In the genomic region with DNA sequence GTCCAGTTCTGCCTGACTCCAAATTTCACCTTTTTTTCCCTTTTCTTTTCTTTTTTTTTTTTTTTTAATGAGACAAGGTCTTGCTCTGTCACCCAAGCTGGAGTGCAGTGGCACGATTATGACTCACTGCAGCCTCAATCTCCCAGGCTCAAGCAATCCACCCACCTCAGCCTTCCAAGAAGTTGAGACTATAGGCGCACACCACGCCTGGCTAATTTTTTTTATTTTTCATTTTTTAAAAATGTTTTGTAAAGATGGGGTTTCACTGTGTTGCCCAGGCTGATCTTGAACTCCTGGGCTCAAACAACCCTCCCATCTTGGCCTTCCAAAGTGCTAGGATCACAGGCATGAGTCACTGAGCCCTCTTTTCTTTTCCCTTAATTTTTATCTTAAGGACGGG, we compare ENCODE assay signal across 2 cellular contexts.
TF ChIP-seq lines count a peak whose summit lies in the region.

No MANE protein-coding gene starts in this region.

TF ChIP-seq in H1, 55 proteins besides CTCF, POLR2A, EP300 and RAD21 (continues in another document):
- TF ChIP-seq, protein P1, sequence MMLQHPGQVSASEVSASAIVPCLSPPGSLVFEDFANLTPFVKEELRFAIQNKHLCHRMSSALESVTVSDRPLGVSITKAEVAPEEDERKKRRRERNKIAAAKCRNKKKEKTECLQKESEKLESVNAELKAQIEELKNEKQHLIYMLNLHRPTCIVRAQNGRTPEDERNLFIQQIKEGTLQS (IDR thresholded peaks at IDR 0.05; ENCODE audit: insufficient read depth, low read depth, low read length): no peak
- no peak for TF ChIP-seq ZNF274 (IDR thresholded peaks at IDR 0.05; ENCODE audit: borderline replicate concordance, extremely low read depth, low read length)
- TF ChIP-seq TAF1 (IDR thresholded peaks at IDR 0.05; ENCODE audit: low read depth, low read length): no peak
- no peak for TF ChIP-seq KDM5A (IDR thresholded peaks at IDR 0.05; ENCODE audit: low read length)
- TF ChIP-seq SUZ12 (IDR thresholded peaks at IDR 0.05; ENCODE audit: low read length): no peak
- TF ChIP-seq EGR1 (IDR thresholded peaks at IDR 0.05; ENCODE audit: borderline replicate concordance, low read depth, low read length): no peak
- TF ChIP-seq TAF7 (optimal IDR thresholded peaks at IDR 0.05; ENCODE audit: borderline replicate concordance, low read depth, low read length): no peak
- no peak for TF ChIP-seq FOSL1 (IDR thresholded peaks at IDR 0.05; ENCODE audit: insufficient read depth, low read depth, low read length)
- no peak for TF ChIP-seq HDAC2 (IDR thresholded peaks at IDR 0.05; ENCODE audit: borderline replicate concordance in 1 of 2, low read depth in 2 of 2, low read length in 2 of 2)
- TF ChIP-seq TCF12 (IDR thresholded peaks at IDR 0.05; ENCODE audit: low read depth, low read length): no peak
- no peak for TF ChIP-seq RXRA (IDR thresholded peaks at IDR 0.05; ENCODE audit: insufficient read depth, low read depth, low read length)
- no peak for TF ChIP-seq EZH2 (IDR thresholded peaks at IDR 0.05; ENCODE audit: low read depth, low read length, severe bottlenecking)
- no peak for TF ChIP-seq PHF8 (conservative IDR thresholded peaks at IDR 0.05; ENCODE audit: low read depth, low read length)
- TF ChIP-seq, protein P2, sequence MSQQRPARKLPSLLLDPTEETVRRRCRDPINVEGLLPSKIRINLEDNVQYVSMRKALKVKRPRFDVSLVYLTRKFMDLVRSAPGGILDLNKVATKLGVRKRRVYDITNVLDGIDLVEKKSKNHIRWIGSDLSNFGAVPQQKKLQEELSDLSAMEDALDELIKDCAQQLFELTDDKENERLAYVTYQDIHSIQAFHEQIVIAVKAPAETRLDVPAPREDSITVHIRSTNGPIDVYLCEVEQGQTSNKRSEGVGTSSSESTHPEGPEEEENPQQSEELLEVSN (IDR thresholded peaks at IDR 0.05): no peak
- TF ChIP-seq SP2 (IDR thresholded peaks at IDR 0.05; ENCODE audit: low read length): no peak
- TF ChIP-seq, protein P3, sequence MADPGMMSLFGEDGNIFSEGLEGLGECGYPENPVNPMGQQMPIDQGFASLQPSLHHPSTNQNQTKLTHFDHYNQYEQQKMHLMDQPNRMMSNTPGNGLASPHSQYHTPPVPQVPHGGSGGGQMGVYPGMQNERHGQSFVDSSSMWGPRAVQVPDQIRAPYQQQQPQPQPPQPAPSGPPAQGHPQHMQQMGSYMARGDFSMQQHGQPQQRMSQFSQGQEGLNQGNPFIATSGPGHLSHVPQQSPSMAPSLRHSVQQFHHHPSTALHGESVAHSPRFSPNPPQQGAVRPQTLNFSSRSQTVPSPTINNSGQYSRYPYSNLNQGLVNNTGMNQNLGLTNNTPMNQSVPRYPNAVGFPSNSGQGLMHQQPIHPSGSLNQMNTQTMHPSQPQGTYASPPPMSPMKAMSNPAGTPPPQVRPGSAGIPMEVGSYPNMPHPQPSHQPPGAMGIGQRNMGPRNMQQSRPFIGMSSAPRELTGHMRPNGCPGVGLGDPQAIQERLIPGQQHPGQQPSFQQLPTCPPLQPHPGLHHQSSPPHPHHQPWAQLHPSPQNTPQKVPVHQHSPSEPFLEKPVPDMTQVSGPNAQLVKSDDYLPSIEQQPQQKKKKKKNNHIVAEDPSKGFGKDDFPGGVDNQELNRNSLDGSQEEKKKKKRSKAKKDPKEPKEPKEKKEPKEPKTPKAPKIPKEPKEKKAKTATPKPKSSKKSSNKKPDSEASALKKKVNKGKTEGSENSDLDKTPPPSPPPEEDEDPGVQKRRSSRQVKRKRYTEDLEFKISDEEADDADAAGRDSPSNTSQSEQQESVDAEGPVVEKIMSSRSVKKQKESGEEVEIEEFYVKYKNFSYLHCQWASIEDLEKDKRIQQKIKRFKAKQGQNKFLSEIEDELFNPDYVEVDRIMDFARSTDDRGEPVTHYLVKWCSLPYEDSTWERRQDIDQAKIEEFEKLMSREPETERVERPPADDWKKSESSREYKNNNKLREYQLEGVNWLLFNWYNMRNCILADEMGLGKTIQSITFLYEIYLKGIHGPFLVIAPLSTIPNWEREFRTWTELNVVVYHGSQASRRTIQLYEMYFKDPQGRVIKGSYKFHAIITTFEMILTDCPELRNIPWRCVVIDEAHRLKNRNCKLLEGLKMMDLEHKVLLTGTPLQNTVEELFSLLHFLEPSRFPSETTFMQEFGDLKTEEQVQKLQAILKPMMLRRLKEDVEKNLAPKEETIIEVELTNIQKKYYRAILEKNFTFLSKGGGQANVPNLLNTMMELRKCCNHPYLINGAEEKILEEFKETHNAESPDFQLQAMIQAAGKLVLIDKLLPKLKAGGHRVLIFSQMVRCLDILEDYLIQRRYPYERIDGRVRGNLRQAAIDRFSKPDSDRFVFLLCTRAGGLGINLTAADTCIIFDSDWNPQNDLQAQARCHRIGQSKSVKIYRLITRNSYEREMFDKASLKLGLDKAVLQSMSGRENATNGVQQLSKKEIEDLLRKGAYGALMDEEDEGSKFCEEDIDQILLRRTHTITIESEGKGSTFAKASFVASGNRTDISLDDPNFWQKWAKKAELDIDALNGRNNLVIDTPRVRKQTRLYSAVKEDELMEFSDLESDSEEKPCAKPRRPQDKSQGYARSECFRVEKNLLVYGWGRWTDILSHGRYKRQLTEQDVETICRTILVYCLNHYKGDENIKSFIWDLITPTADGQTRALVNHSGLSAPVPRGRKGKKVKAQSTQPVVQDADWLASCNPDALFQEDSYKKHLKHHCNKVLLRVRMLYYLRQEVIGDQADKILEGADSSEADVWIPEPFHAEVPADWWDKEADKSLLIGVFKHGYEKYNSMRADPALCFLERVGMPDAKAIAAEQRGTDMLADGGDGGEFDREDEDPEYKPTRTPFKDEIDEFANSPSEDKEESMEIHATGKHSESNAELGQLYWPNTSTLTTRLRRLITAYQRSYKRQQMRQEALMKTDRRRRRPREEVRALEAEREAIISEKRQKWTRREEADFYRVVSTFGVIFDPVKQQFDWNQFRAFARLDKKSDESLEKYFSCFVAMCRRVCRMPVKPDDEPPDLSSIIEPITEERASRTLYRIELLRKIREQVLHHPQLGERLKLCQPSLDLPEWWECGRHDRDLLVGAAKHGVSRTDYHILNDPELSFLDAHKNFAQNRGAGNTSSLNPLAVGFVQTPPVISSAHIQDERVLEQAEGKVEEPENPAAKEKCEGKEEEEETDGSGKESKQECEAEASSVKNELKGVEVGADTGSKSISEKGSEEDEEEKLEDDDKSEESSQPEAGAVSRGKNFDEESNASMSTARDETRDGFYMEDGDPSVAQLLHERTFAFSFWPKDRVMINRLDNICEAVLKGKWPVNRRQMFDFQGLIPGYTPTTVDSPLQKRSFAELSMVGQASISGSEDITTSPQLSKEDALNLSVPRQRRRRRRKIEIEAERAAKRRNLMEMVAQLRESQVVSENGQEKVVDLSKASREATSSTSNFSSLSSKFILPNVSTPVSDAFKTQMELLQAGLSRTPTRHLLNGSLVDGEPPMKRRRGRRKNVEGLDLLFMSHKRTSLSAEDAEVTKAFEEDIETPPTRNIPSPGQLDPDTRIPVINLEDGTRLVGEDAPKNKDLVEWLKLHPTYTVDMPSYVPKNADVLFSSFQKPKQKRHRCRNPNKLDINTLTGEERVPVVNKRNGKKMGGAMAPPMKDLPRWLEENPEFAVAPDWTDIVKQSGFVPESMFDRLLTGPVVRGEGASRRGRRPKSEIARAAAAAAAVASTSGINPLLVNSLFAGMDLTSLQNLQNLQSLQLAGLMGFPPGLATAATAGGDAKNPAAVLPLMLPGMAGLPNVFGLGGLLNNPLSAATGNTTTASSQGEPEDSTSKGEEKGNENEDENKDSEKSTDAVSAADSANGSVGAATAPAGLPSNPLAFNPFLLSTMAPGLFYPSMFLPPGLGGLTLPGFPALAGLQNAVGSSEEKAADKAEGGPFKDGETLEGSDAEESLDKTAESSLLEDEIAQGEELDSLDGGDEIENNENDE (IDR thresholded peaks at IDR 0.05; ENCODE audit: insufficient replicate concordance, low read length): no peak

TF ChIP-seq in GM23338, 12 proteins besides CTCF, POLR2A, EP300 and RAD21:
- TF ChIP-seq ZNF114 (CRISPR knock-in tag; IDR thresholded peaks at IDR 0.05): no peak
- TF ChIP-seq, protein P4, sequence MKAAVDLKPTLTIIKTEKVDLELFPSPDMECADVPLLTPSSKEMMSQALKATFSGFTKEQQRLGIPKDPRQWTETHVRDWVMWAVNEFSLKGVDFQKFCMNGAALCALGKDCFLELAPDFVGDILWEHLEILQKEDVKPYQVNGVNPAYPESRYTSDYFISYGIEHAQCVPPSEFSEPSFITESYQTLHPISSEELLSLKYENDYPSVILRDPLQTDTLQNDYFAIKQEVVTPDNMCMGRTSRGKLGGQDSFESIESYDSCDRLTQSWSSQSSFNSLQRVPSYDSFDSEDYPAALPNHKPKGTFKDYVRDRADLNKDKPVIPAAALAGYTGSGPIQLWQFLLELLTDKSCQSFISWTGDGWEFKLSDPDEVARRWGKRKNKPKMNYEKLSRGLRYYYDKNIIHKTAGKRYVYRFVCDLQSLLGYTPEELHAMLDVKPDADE (IDR thresholded peaks at IDR 0.05): no peak
- TF ChIP-seq STAT1 (IDR thresholded peaks at IDR 0.05; ENCODE audit: unreplicated experiment): no peak
- TF ChIP-seq JUNB (IDR thresholded peaks at IDR 0.05; ENCODE audit: unreplicated experiment): no peak
- TF ChIP-seq POLR2AphosphoS5 (IDR thresholded peaks at IDR 0.05; ENCODE audit: low read depth): no peak
- TF ChIP-seq CREB1 (CRISPR knock-in tag; IDR thresholded peaks at IDR 0.05; ENCODE audit: low read depth): no peak
- TF ChIP-seq, protein P5, sequence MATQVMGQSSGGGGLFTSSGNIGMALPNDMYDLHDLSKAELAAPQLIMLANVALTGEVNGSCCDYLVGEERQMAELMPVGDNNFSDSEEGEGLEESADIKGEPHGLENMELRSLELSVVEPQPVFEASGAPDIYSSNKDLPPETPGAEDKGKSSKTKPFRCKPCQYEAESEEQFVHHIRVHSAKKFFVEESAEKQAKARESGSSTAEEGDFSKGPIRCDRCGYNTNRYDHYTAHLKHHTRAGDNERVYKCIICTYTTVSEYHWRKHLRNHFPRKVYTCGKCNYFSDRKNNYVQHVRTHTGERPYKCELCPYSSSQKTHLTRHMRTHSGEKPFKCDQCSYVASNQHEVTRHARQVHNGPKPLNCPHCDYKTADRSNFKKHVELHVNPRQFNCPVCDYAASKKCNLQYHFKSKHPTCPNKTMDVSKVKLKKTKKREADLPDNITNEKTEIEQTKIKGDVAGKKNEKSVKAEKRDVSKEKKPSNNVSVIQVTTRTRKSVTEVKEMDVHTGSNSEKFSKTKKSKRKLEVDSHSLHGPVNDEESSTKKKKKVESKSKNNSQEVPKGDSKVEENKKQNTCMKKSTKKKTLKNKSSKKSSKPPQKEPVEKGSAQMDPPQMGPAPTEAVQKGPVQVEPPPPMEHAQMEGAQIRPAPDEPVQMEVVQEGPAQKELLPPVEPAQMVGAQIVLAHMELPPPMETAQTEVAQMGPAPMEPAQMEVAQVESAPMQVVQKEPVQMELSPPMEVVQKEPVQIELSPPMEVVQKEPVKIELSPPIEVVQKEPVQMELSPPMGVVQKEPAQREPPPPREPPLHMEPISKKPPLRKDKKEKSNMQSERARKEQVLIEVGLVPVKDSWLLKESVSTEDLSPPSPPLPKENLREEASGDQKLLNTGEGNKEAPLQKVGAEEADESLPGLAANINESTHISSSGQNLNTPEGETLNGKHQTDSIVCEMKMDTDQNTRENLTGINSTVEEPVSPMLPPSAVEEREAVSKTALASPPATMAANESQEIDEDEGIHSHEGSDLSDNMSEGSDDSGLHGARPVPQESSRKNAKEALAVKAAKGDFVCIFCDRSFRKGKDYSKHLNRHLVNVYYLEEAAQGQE (IDR thresholded peaks at IDR 0.05; ENCODE audit: unreplicated experiment): no peak
- no peak for TF ChIP-seq EZH2phosphoT487 (IDR thresholded peaks at IDR 0.05; ENCODE audit: unreplicated experiment)
- no peak for TF ChIP-seq NANOG (IDR thresholded peaks at IDR 0.05; ENCODE audit: borderline replicate concordance)
- no peak for TF ChIP-seq EZH2 (IDR thresholded peaks at IDR 0.05; ENCODE audit: low read depth, unreplicated experiment)
- TF ChIP-seq, protein P6, sequence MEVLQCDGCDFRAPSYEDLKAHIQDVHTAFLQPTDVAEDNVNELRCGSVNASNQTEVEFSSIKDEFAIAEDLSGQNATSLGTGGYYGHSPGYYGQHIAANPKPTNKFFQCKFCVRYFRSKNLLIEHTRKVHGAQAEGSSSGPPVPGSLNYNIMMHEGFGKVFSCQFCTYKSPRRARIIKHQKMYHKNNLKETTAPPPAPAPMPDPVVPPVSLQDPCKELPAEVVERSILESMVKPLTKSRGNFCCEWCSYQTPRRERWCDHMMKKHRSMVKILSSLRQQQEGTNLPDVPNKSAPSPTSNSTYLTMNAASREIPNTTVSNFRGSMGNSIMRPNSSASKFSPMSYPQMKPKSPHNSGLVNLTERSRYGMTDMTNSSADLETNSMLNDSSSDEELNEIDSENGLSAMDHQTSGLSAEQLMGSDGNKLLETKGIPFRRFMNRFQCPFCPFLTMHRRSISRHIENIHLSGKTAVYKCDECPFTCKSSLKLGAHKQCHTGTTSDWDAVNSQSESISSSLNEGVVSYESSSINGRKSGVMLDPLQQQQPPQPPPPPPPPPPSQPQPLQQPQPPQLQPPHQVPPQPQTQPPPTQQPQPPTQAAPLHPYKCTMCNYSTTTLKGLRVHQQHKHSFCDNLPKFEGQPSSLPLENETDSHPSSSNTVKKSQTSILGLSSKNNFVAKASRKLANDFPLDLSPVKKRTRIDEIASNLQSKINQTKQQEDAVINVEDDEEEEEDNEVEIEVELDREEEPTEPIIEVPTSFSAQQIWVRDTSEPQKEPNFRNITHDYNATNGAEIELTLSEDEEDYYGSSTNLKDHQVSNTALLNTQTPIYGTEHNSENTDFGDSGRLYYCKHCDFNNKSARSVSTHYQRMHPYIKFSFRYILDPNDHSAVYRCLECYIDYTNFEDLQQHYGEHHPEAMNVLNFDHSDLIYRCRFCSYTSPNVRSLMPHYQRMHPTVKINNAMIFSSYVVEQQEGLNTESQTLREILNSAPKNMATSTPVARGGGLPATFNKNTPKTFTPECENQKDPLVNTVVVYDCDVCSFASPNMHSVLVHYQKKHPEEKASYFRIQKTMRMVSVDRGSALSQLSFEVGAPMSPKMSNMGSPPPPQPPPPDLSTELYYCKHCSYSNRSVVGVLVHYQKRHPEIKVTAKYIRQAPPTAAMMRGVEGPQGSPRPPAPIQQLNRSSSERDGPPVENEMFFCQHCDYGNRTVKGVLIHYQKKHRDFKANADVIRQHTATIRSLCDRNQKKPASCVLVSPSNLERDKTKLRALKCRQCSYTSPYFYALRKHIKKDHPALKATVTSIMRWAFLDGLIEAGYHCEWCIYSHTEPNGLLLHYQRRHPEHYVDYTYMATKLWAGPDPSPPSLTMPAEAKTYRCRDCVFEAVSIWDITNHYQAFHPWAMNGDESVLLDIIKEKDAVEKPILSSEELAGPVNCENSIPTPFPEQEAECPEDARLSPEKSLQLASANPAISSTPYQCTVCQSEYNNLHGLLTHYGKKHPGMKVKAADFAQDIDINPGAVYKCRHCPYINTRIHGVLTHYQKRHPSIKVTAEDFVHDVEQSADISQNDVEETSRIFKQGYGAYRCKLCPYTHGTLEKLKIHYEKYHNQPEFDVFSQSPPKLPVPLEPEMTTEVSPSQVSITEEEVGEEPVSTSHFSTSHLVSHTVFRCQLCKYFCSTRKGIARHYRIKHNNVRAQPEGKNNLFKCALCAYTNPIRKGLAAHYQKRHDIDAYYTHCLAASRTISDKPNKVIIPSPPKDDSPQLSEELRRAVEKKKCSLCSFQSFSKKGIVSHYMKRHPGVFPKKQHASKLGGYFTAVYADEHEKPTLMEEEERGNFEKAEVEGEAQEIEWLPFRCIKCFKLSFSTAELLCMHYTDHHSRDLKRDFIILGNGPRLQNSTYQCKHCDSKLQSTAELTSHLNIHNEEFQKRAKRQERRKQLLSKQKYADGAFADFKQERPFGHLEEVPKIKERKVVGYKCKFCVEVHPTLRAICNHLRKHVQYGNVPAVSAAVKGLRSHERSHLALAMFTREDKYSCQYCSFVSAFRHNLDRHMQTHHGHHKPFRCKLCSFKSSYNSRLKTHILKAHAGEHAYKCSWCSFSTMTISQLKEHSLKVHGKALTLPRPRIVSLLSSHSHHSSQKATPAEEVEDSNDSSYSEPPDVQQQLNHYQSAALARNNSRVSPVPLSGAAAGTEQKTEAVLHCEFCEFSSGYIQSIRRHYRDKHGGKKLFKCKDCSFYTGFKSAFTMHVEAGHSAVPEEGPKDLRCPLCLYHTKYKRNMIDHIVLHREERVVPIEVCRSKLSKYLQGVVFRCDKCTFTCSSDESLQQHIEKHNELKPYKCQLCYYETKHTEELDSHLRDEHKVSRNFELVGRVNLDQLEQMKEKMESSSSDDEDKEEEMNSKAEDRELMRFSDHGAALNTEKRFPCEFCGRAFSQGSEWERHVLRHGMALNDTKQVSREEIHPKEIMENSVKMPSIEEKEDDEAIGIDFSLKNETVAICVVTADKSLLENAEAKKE (CRISPR knock-in tag; IDR thresholded peaks at IDR 0.05): no peak
- no peak for TF ChIP-seq ZNF331 (CRISPR knock-in tag; IDR thresholded peaks at IDR 0.05; ENCODE audit: low read depth)
TF ChIP-seq in GM23338: peak in this region for 0.
